In genomic region chr1:173193639-173194038, GRCh38 we compare ENCODE assay signal across 16 cellular contexts. TPM values are rescaled to one million over a fixed set of nuclear protein-coding genes. Genes with fewer than 3 reads are reported as not detected.
DNase-seq lines count a peak whose midpoint lies in the region; TF ChIP-seq lines count a peak whose summit lies in the region.
"Had no signal": no experiment of that assay in that cellular context is flagged by ENCODE, and none has a peak within 500 bp of the region (broad histone marks: within the 10 kb centered on the region; RNA-seq: fewer than 3 reads in every experiment).

No MANE protein-coding gene starts in this region.

- peaks cover 21% of the 10 kb centered on the region for H3K27me3 Mint-ChIP-seq in activated T-helper 2 cell treated with anti-CD3 and anti-CD28 coated beads, Interferon-gamma antibody, Interleukin-2, Interleukin-4, amounts not matched to agents 10 μg/mL and 5 μg/mL and 100 μg/mL, durations not matched to agents 14 hours and 24 hours and 36 hours (ENCODE audit: low read depth)

- no peaks in the 10 kb centered on the region for H3K79me2 ChIP-seq in fibroblast of lung (ENCODE audit: control insufficient read depth, insufficient read depth, low read length)

- H3K4me1 Mint-ChIP-seq in activated T-helper 2 cell treated with anti-CD3 and anti-CD28 coated beads, Interferon-gamma antibody, Interleukin-2, Interleukin-4, amounts not matched to agents 10 μg/mL and 5 μg/mL and 100 μg/mL, durations not matched to agents 14 hours and 24 hours and 36 hours (ENCODE audit: low read depth) = peaks cover 17% of the 10 kb centered on the region
- H3K4me1 Mint-ChIP-seq: neural crest cell had no signal

- WGBS in ovary, 3 donors = 94 to 96% (median 96%) methylated on average over 2 of the region's 2 CpGs

- no peak overlapping the region for H3K27ac ChIP-seq in fibroblast of lung (ENCODE audit: insufficient read depth, low read length)
- H3K27ac ChIP-seq in ovary = no peak overlapping the region
- H3K27ac ChIP-seq: heart left ventricle, HL-60, thyroid gland had no signal

- no peak overlapping the region for H3K9ac ChIP-seq in fibroblast of lung (ENCODE audit: insufficient read depth, low read length)

- peaks cover 7% of the 10 kb centered on the region for H3K4me1 ChIP-seq in fibroblast of lung (ENCODE audit: control insufficient read depth, extremely low read depth, insufficient read depth, low read length)
- peaks cover 10% of the 10 kb centered on the region for H3K4me1 ChIP-seq in ovary (ENCODE audit: insufficient read depth)

- H4K20me1 ChIP-seq in fibroblast of lung (ENCODE audit: control insufficient read depth, extremely low read depth, insufficient read depth, low read length) = no peaks in the 10 kb centered on the region

- TF ChIP-seq POLR2A in ovary (IDR thresholded peaks at IDR 0.05) = no peak

- H3K27me3 ChIP-seq in fibroblast of lung (ENCODE audit: control insufficient read depth, insufficient read depth, low read length) (no peaks in the 10 kb centered on the region), ovary (no peaks in the 10 kb centered on the region)
- H3K27me3 ChIP-seq: heart left ventricle, thyroid gland had no signal

- no peaks in the 10 kb centered on the region for H3K36me3 Mint-ChIP-seq in activated T-helper 2 cell treated with anti-CD3 and anti-CD28 coated beads, Interferon-gamma antibody, Interleukin-2, Interleukin-4, amounts not matched to agents 10 μg/mL and 5 μg/mL and 100 μg/mL, durations not matched to agents 14 hours and 24 hours and 36 hours (ENCODE audit: low read depth)

- H3K4me3 Mint-ChIP-seq in activated T-helper 2 cell treated with anti-CD3 and anti-CD28 coated beads, Interferon-gamma antibody, Interleukin-2, Interleukin-4, amounts not matched to agents 10 μg/mL and 5 μg/mL and 100 μg/mL, durations not matched to agents 14 hours and 24 hours and 36 hours (ENCODE audit: low read depth) = no peak overlapping the region
- H3K4me3 Mint-ChIP-seq: neural crest cell had no signal

- H3K36me3 ChIP-seq in fibroblast of lung (ENCODE audit: control insufficient read depth, insufficient read depth, low read length) (no peaks in the 10 kb centered on the region), ovary (no peaks in the 10 kb centered on the region)
- H3K36me3 ChIP-seq: heart left ventricle, thyroid gland had no signal

- no peak overlapping the region for H2AFZ ChIP-seq in fibroblast of lung (ENCODE audit: low read length)

- DNase-seq in HFF-Myc (ENCODE audit: extremely low read depth, low read depth) = peak; percentile 31
- peak; percentile 62 for DNase-seq in RPMI7951 (ENCODE audit: low read depth)
- peak; percentile 59 to 91 for DNase-seq in fibroblast of lung (ENCODE audit: low read depth in 2 of 2)
- DNase-seq in smooth muscle cell of the brain vasculature (ENCODE audit: low read depth, low spot score) = peak; percentile 50
- DNase-seq in activated T-helper 2 cell treated with anti-CD3 and anti-CD28 coated beads, Interferon-gamma antibody, Interleukin-2, Interleukin-4, amounts not matched to agents 10 μg/mL and 5 μg/mL and 100 μg/mL, durations not matched to agents 14 hours and 24 hours and 36 hours (ENCODE audit: low spot score) = no peak
- DNase-seq in ovary = no peak
- DNase-seq in DMS79 treated with DMSO at 0.1 percent for 48 hours (lab: John Stamatoyannopoulos, UW) = no peak
- DNase-seq: activated T-cell treated with anti-CD3 and anti-CD28 coated beads for 4 hours; effector CD4-positive, alpha-beta T cell; heart left ventricle; left colon; NCI-H1092; NCI-H510A; thyroid gland had no signal

- TF ChIP-seq EP300 in ovary (IDR thresholded peaks at IDR 0.05) = no peak

- no peaks in the 10 kb centered on the region for H3K9me3 Mint-ChIP-seq in activated T-helper 2 cell treated with anti-CD3 and anti-CD28 coated beads, Interferon-gamma antibody, Interleukin-2, Interleukin-4, amounts not matched to agents 10 μg/mL and 5 μg/mL and 100 μg/mL, durations not matched to agents 14 hours and 24 hours and 36 hours

- intact Hi-C loops in activated T-helper 2 cell treated with anti-CD3 and anti-CD28 coated beads, Interferon-gamma antibody, Interleukin-2, Interleukin-4, amounts not matched to agents 10 μg/mL and 5 μg/mL and 100 μg/mL, durations not matched to agents 14 hours and 24 hours and 36 hours (cut with micrococcal nuclease) = no loop called here
- intact Hi-C loops in ovary (cut with DNase I) = loop anchor here in 1 of 4 donors (10.0 kb wide), 1 partner anchor 369 kb away; no protein-coding TSS in a partner anchor

- H3K4me2 ChIP-seq in fibroblast of lung (ENCODE audit: extremely low read depth, insufficient read depth, low read length) = no peak overlapping the region

- H3K27ac Mint-ChIP-seq in activated T-helper 2 cell treated with anti-CD3 and anti-CD28 coated beads, Interferon-gamma antibody, Interleukin-2, Interleukin-4, amounts not matched to agents 10 μg/mL and 5 μg/mL and 100 μg/mL, durations not matched to agents 14 hours and 24 hours and 36 hours = no peak overlapping the region

- TF ChIP-seq CTCF in HFF-Myc (IDR thresholded peaks at IDR 0.05; ENCODE audit: low read depth, low read length, missing control alignments) (no peak), fibroblast of lung (conservative IDR thresholded peaks at IDR 0.05 in 1 of 2, IDR thresholded peaks at IDR 0.05 in 1 of 2; ENCODE audit: low read depth in 1 of 2, low read length in 2 of 2) (no peak), ovary (IDR thresholded peaks at IDR 0.05) (no peak)

- H3K9me3 ChIP-seq in fibroblast of lung (ENCODE audit: control insufficient read depth, insufficient read depth, low read depth, low read length) = no peaks in the 10 kb centered on the region
- no peaks in the 10 kb centered on the region for H3K9me3 ChIP-seq in ovary
- H3K9me3 ChIP-seq: heart left ventricle, thyroid gland had no signal

- no peak overlapping the region for H3K4me3 ChIP-seq in HFF-Myc (replicated peaks; ENCODE audit: low read depth, low read length)
- no peak overlapping the region for H3K4me3 ChIP-seq in fibroblast of lung (replicated peaks in 1 of 4; ENCODE audit: control extremely low read depth in 1 of 4, insufficient read depth in 1 of 4, low read depth in 3 of 4, low read length in 4 of 4)
- no peak overlapping the region for H3K4me3 ChIP-seq in ovary
- H3K4me3 ChIP-seq: heart left ventricle, thyroid gland had no signal

RNA-seq across cellular contexts. Expression of gene TNFSF4, which starts 13.5 kb away (rescaled TPM):
- 1.2 and 1.3 TPM in 2 replicates for total RNA-seq in RPMI7951 (2014; rRNA removed; shearing (Covaris generic))
- total RNA-seq in fibroblast of lung (1.3 and 3.3 TPM in 2 replicates), ovary (1 to 10 TPM in 4 of 7 donors, under 1 TPM in 3; 0.24 to 2.8 (median 1.1) TPM)
- polyA plus RNA-seq in fibroblast of lung (2.0 and 20.9 TPM in 2 replicates), ovary (1 to 10 TPM; 1.2 to 2.1 TPM)
- 1.2 and 11.9 TPM in 2 replicates for polyA plus RNA-seq in fibroblast of lung (2012)
- 0.48 and 4.9 TPM in 2 replicates for polyA minus RNA-seq in fibroblast of lung (ENCODE audit: low replicate concordance)
- 1.1 and 1.3 TPM in 2 replicates for total RNA-seq in activated T-helper 2 cell treated with anti-CD3 and anti-CD28 coated beads, Interferon-gamma antibody, Interleukin-2, Interleukin-4, amounts not matched to agents 10 μg/mL and 5 μg/mL and 100 μg/mL, durations not matched to agents 14 hours and 24 hours and 36 hours

Comparison
In these comparisons a context has a peak if more than half of its experiments do, and no peak if none do; other contexts are left out.
1. DNase-seq: peak in HFF-Myc (single experiment), RPMI7951 (single experiment), fibroblast of lung (2 of 2) and smooth muscle cell of the brain vasculature (single experiment); none in activated T-helper 2 cell treated with anti-CD3 and anti-CD28 coated beads, Interferon-gamma antibody, Interleukin-2, Interleukin-4, amounts not matched to agents 10 μg/mL and 5 μg/mL and 100 μg/mL, durations not matched to agents 14 hours and 24 hours and 36 hours (single experiment), ovary (0 of 5) and DMS79 treated with DMSO at 0.1 percent for 48 hours (single experiment).